Comparison of ENCODE assay signal across 24 cellular contexts in genomic region chr9:82883436-82883835, GRCh38.
A peak's percentile ranks its signal among the peaks of the same experiment; 100 is the strongest.
DNase-seq lines count a peak whose midpoint lies in the region; ATAC-seq, FAIRE-seq and TF ChIP-seq lines count a peak whose summit lies in the region.
"Had no signal": no experiment of that assay in that cellular context is flagged by ENCODE, and none has a peak within 500 bp of the region (broad histone marks: within the 10 kb centered on the region; RNA-seq: fewer than 3 reads in every experiment).

No MANE protein-coding gene starts in this region.

- peaks cover 29% of the 10 kb centered on the region for H3K4me1 ChIP-seq in HUES48 (ENCODE audit: control insufficient read depth, insufficient read depth, low read length)
- H3K4me1 ChIP-seq in H1 (replicated peaks in 1 of 4; ENCODE audit: control insufficient read depth in 3 of 4, insufficient read depth in 4 of 4, low read length in 3 of 4): peaks cover 0 to 13% (median 2%) of the 10 kb centered on the region in 4 experiments; a peak in 4 of 7 replicates
- peaks cover 25% of the 10 kb centered on the region for H3K4me1 ChIP-seq in iPS-15b (ENCODE audit: control insufficient read depth, insufficient read depth, low read length)
- no peaks in the 10 kb centered on the region for H3K4me1 ChIP-seq in tibial artery

- H3K14ac ChIP-seq in H1 (ENCODE audit: insufficient read length): no peak overlapping the region

- H2BK20ac ChIP-seq in H1 (ENCODE audit: low read length): peak overlapping the region; percentile 86

- H4K8ac ChIP-seq in H1 (ENCODE audit: extremely low read depth, insufficient read depth, low read length): no peak overlapping the region

- peak overlapping the region; percentile 96 for H3K56ac ChIP-seq in H1 (replicated peaks; ENCODE audit: insufficient read length, low read depth, low read length)

- peak overlapping the region; percentile 100 for H2BK120ac ChIP-seq in H1 (replicated peaks; ENCODE audit: low read depth, low read length)

- H2BK12ac ChIP-seq in H1 (ENCODE audit: low read depth, low read length): peak overlapping the region; percentile 99; the same call in 1 of the 2 replicates

- peak overlapping the region; percentile 97; the same call in 1 of the 2 replicates for H2AK5ac ChIP-seq in H1 (ENCODE audit: low read depth, low read length)

- H3K36me3 ChIP-seq in HUES48 (ENCODE audit: control insufficient read depth, insufficient read depth, low read length) (no peaks in the 10 kb centered on the region; the same call in 1 of the 2 replicates), H1 (ENCODE audit: control insufficient read depth in 2 of 4, insufficient read depth in 4 of 4, low read length in 3 of 4) (peaks cover 0 to 11% (median 0%) of the 10 kb centered on the region in 4 experiments; a peak in 2 of 8 replicates), iPS-15b (ENCODE audit: control insufficient read depth, insufficient read depth, low read length) (no peaks in the 10 kb centered on the region), tibial artery (no peaks in the 10 kb centered on the region)

- peak overlapping the region; percentile 98 for H4K91ac ChIP-seq in H1 (replicated peaks; ENCODE audit: insufficient read length, low read length)

- no peaks in the 10 kb centered on the region for H3K9me3 Mint-ChIP-seq in Calu3 (ENCODE audit: low read depth, unreplicated experiment)

- intact Hi-C loops in Calu3 (cut with micrococcal nuclease; ENCODE audit: unreplicated experiment) (no loop called here), tibial artery (cut with DNase I; ENCODE audit: low total_unique reads) (no loop called here)

- no peaks in the 10 kb centered on the region for H4K20me1 ChIP-seq in H1 (replicated peaks in 1 of 2; ENCODE audit: control insufficient read depth in 1 of 2, insufficient read depth in 2 of 2, low read length in 2 of 2)

- ATAC-seq in GM18873 (IDR thresholded peaks at IDR 0.05; ENCODE audit: low FRiP score, unreplicated experiment) (no peak), HG03135 (IDR thresholded peaks at IDR 0.05; ENCODE audit: unreplicated experiment) (no peak)
- ATAC-seq: HCT116 had no signal

- H3K23ac ChIP-seq in H1 (ENCODE audit: insufficient read length): no peak overlapping the region

- peak overlapping the region in 1 of 2 experiments; percentile 90; a peak in 2 of 4 replicates for H3K4me2 ChIP-seq in H1 (ENCODE audit: insufficient read depth in 1 of 2, low read depth in 2 of 2, low read length in 2 of 2)

- peaks cover 20% of the 10 kb centered on the region for H3K4me1 Mint-ChIP-seq in Calu3 (ENCODE audit: low read depth, unreplicated experiment)

- CTCF ChIA-PET in Calu3 (lab: Charles Lee) (no interaction called here), H1 (lab: Charles Lee; ENCODE audit: partially characterized antibody) (no interaction called here)

- peaks cover 5% of the 10 kb centered on the region; the same call in 1 of the 2 replicates for H3K23me2 ChIP-seq in H1 (ENCODE audit: low read depth, low read length)

- H3K27ac ChIP-seq in HUES48 (ENCODE audit: low read depth, low read length) (peak overlapping the region; percentile 70), H1 (ENCODE audit: low read depth, low read length) (no peak overlapping the region), tibial artery (no peak overlapping the region)
- H3K27ac ChIP-seq: 22Rv1, HL-60 had no signal

- no TSS peak for BruUV-seq in Calu3 (replicated peaks; lab: Mats Ljungman, UMichigan)

- peak overlapping the region; percentile 13 for H3K27ac Mint-ChIP-seq in Calu3 (ENCODE audit: unreplicated experiment)

- no peak overlapping the region for H3K4me3 Mint-ChIP-seq in Calu3 (ENCODE audit: low read depth, unreplicated experiment)

- no peak for TF ChIP-seq CTCF in Calu3 (IDR thresholded peaks at IDR 0.05; ENCODE audit: unreplicated experiment)
- no peak for TF ChIP-seq CTCF in H1 (IDR thresholded peaks at IDR 0.05; ENCODE audit: control extremely low read depth in 1 of 3, insufficient read depth in 1 of 3, low read depth in 1 of 3, low read length in 3 of 3)
- TF ChIP-seq CTCF in tibial artery (IDR thresholded peaks at IDR 0.05): no peak

- peak overlapping the region; percentile 55 for H3K4me3 ChIP-seq in HUES48 (ENCODE audit: low read depth, low read length)
- peak overlapping the region in 1 of 4 experiments; percentile 20; a peak in 1 of 8 replicates for H3K4me3 ChIP-seq in H1 (ENCODE audit: extremely low read depth in 1 of 4, insufficient read depth in 2 of 4, low read depth in 3 of 4, low read length in 4 of 4)
- peak overlapping the region; percentile 68 for H3K4me3 ChIP-seq in iPS-15b (ENCODE audit: low read depth, low read length)
- no peak overlapping the region for H3K4me3 ChIP-seq in tibial artery

- WGBS in H1 (ENCODE audit: extremely low coverage in 1 of 2, insufficient coverage in 1 of 2, insufficient read length in 1 of 2, insufficient replicate concordance in 2 of 2, low coverage in 1 of 2, low lambda C conversion rate in 2 of 2, missing lambda C conversion rate in 1 of 2), 2 experiments: 39% methylated on average over 3 of the region's 3 CpGs; no CpG with 5 or more reads in 1 of the 2 experiments

- no peak for DNase-seq in Calu3
- no peak for DNase-seq in H1 (ENCODE audit: low read depth in 1 of 2, low spot score in 2 of 2)
- no peak for DNase-seq in tibial artery
- no peak for DNase-seq in HPDE6-E6E7 (ENCODE audit: extremely low spot score)
- DNase-seq: ACHN, DMS153, DND-41, KBM-7, MV-4-11, NCI-H1105, NCI-H1436 treated with DMSO at 0.1 percent for 48 hours, NCI-H2029, NCI-H446, NCI-H69, RPMI8226, SHP77 had no signal

- H3K4ac ChIP-seq in H1 (replicated peaks; ENCODE audit: insufficient read length, low read depth, low read length): peak overlapping the region; percentile 99

- no peak overlapping the region for H2BK15ac ChIP-seq in H1 (ENCODE audit: low read length)

- H3K79me1 ChIP-seq in H1 (ENCODE audit: low read depth, low read length): no peaks in the 10 kb centered on the region; the same call in 1 of the 2 replicates

- H4K5ac ChIP-seq in H1 (ENCODE audit: insufficient read length, low read depth, low read length): peak overlapping the region; percentile 71

- peaks cover 0 to 10% of the 10 kb centered on the region in 2 experiments; a peak in 3 of 4 replicates for H3K79me2 ChIP-seq in H1 (ENCODE audit: control insufficient read depth in 1 of 2, insufficient read depth in 2 of 2, low read length in 2 of 2)

- POLR2A ChIA-PET in H1 (lab: Charles Lee; ENCODE audit: partially characterized antibody): no interaction called here

- no peaks in the 10 kb centered on the region for H3K27me3 Mint-ChIP-seq in Calu3 (ENCODE audit: unreplicated experiment)

- H3K9me3 ChIP-seq in HUES48 (ENCODE audit: control insufficient read depth, insufficient read depth, low read length) (no peaks in the 10 kb centered on the region), H1 (ENCODE audit: insufficient read depth in 2 of 2, low read depth in 1 of 2, low read length in 1 of 2) (no peaks in the 10 kb centered on the region), iPS-15b (ENCODE audit: control insufficient read depth, insufficient read depth, low read length) (no peaks in the 10 kb centered on the region), tibial artery (no peaks in the 10 kb centered on the region)

- peak overlapping the region; percentile 99 for H2BK5ac ChIP-seq in H1 (ENCODE audit: low read depth, low read length)

- H3K9ac ChIP-seq in HUES48 (ENCODE audit: low read depth, low read length): peak overlapping the region; percentile 67
- 0 out of 7 replicates have a peak overlapping the region, but pooled peaks of 1 of the 4 experiments have one; percentile 32 for H3K9ac ChIP-seq in H1 (replicated peaks in 1 of 4; ENCODE audit: extremely low read depth in 1 of 4, low read depth in 3 of 4, low read length in 3 of 4)
- peak overlapping the region; percentile 86 for H3K9ac ChIP-seq in iPS-15b (ENCODE audit: low read depth, low read length)

- TF ChIP-seq RAD21 in H1 (IDR thresholded peaks at IDR 0.05 in 1 of 2, conservative IDR thresholded peaks at IDR 0.05 in 1 of 2; ENCODE audit: low read depth in 2 of 2, low read length in 2 of 2): no peak

- no peaks in the 10 kb centered on the region for H3K36me3 Mint-ChIP-seq in Calu3 (ENCODE audit: insufficient read depth, unreplicated experiment)

- H3K18ac ChIP-seq in H1 (ENCODE audit: extremely low read depth, low read length): peak overlapping the region; percentile 97

- H3K27me3 ChIP-seq in HUES48 (ENCODE audit: control insufficient read depth, insufficient read depth, low read length) (no peaks in the 10 kb centered on the region), H1 (replicated peaks in 1 of 4; ENCODE audit: control insufficient read depth in 3 of 4, extremely low read depth in 1 of 4, insufficient read depth in 3 of 4, low read length in 3 of 4) (no peaks in the 10 kb centered on the region), iPS-15b (ENCODE audit: control insufficient read depth, insufficient read depth, low read length) (no peaks in the 10 kb centered on the region), tibial artery (no peaks in the 10 kb centered on the region)

- no peak for TF ChIP-seq POLR2A in H1 (IDR thresholded peaks at IDR 0.05; ENCODE audit: control extremely low read depth in 1 of 2, low read depth in 2 of 2, low read length in 2 of 2)

- TF ChIP-seq EP300 in H1 (IDR thresholded peaks at IDR 0.05; ENCODE audit: borderline replicate concordance in 1 of 2, low read depth in 2 of 2, low read length in 2 of 2): no peak

- no peak for FAIRE-seq in H1 (lab: Jason Lieb, UNC)
- FAIRE-seq: GM18507 had no signal

- H2AFZ ChIP-seq in H1 (ENCODE audit: low read length): no peak overlapping the region

TF ChIP-seq in H1, 55 proteins besides CTCF, POLR2A, EP300 and RAD21 (continues in another document):
- TF ChIP-seq TBP (IDR thresholded peaks at IDR 0.05; ENCODE audit: low read depth, low read length) (no peak), KDM5A (IDR thresholded peaks at IDR 0.05; ENCODE audit: low read length) (no peak), CEBPB (IDR thresholded peaks at IDR 0.05; ENCODE audit: low read depth, low read length) (no peak), ASH2L (IDR thresholded peaks at IDR 0.05; ENCODE audit: low read length) (no peak), EZH2 (IDR thresholded peaks at IDR 0.05; ENCODE audit: low read depth, low read length, severe bottlenecking) (no peak), SP4 (IDR thresholded peaks at IDR 0.05; ENCODE audit: low read length) (no peak), HDAC6 (IDR thresholded peaks at IDR 0.05; ENCODE audit: low read depth, low read length) (no peak), BCL11A (IDR thresholded peaks at IDR 0.05; ENCODE audit: low read depth in 2 of 2, low read length in 2 of 2) (no peak), KDM4A (IDR thresholded peaks at IDR 0.05; ENCODE audit: low read depth, low read length, severe bottlenecking) (no peak), SRF (IDR thresholded peaks at IDR 0.05; ENCODE audit: low read depth, low read length) (no peak), HDAC2 (IDR thresholded peaks at IDR 0.05; ENCODE audit: borderline replicate concordance in 1 of 2, low read depth in 2 of 2, low read length in 2 of 2) (no peak), POU5F1 (IDR thresholded peaks at IDR 0.05; ENCODE audit: low read depth, low read length) (no peak), SUZ12 (IDR thresholded peaks at IDR 0.05; ENCODE audit: low read length) (no peak)

Comparison
In these comparisons a context has a peak if more than half of its experiments do, and no peak if none do; other contexts are left out.
1. H3K4me3 ChIP-seq: peak in HUES48 (single experiment) and iPS-15b (single experiment); none in tibial artery (0 of 2).